9 cellular contexts compared by ENCODE assay signal in genomic region chr12:27780612-27781408, GRCh38. TPM values are rescaled to one million over a fixed set of nuclear protein-coding genes. Genes with fewer than 3 reads are reported as not detected.
DNase-seq lines count a peak whose midpoint lies in the region; ATAC-seq, FAIRE-seq and TF ChIP-seq lines count a peak whose summit lies in the region.
"Had no signal": no experiment of that assay in that cellular context is flagged by ENCODE, and none has a peak within 500 bp of the region (broad histone marks: within the 10 kb centered on the region; RNA-seq: fewer than 3 reads in every experiment).

No MANE protein-coding gene starts in this region.

- peaks cover 0 to 46% (median 30%) of the 10 kb centered on the region in 11 experiments; a peak in 15 of 22 replicates for H3K36me3 ChIP-seq in BLaER1 treated with 17β-estradiol and CSF1 and Interleukin-3, amounts not matched to agents 10 nM and 100 nM
- H3K36me3 ChIP-seq in PC-3 (ENCODE audit: low read depth, low read length) (peaks cover 3% of the 10 kb centered on the region; the same call in 1 of the 2 replicates), smooth muscle cell (ENCODE audit: low read depth) (no peaks in the 10 kb centered on the region)

- FAIRE-seq in H54 (lab: Jason Lieb, UNC), result no peak
- FAIRE-seq: TTC549 had no signal

- peak overlapping the region; percentile 83 to 97 (median 94) for H3K9ac ChIP-seq in BLaER1 treated with 17β-estradiol and CSF1 and Interleukin-3, amounts not matched to agents 10 nM and 100 nM
- H3K9ac ChIP-seq in PC-3 (ENCODE audit: low read length), result peak overlapping the region; percentile 93
- peak overlapping the region; percentile 55 for H3K9ac ChIP-seq in smooth muscle cell (ENCODE audit: low read depth)

- intact Hi-C loops in PC-3 (cut with micrococcal nuclease), result loop anchor here (1.0 to 2.0 kb wide), 2 partner anchors 41 to 60 kb away; no protein-coding TSS in a partner anchor

- BruUV-seq in PC-3 (replicated peaks; lab: Mats Ljungman, UMichigan), result TSS peak; percentile 62

- H2AFZ ChIP-seq in PC-3 (ENCODE audit: low read length), result peak overlapping the region; percentile 73
- peak overlapping the region; percentile 62 for H2AFZ ChIP-seq in smooth muscle cell (ENCODE audit: low read depth)

- peaks cover 0 to 5% (median 0%) of the 10 kb centered on the region in 11 experiments; a peak in 2 of 22 replicates for H3K9me3 ChIP-seq in BLaER1 treated with 17β-estradiol and CSF1 and Interleukin-3, amounts not matched to agents 10 nM and 100 nM (replicated peaks in 1 of 11)
- H3K9me3 ChIP-seq in PC-3 (ENCODE audit: low read length) (no peaks in the 10 kb centered on the region), iPS-18c (ENCODE audit: control insufficient read depth, insufficient read depth, low read length) (no peaks in the 10 kb centered on the region), smooth muscle cell (replicated peaks; ENCODE audit: low read depth) (no peaks in the 10 kb centered on the region)

- POLR2A ChIA-PET in PC-3 (lab: Charles Lee; ENCODE audit: unreplicated experiment), result interaction anchor here (1.4 kb wide), 1 partner anchor 41 kb away, joined by 8 read pairs; no protein-coding TSS in a partner anchor

- DNase-seq in PC-3, result peak; percentile 93
- DNase-seq in smooth muscle cell (lab: John Stamatoyannopoulos, UW; ENCODE audit: unreplicated experiment), result no peak
- no peak for DNase-seq in H54 (ENCODE audit: insufficient read length, low spot score)

- H3K27ac ChIP-seq in BLaER1 treated with 17β-estradiol and CSF1 and Interleukin-3, amounts not matched to agents 10 nM and 100 nM, result peak overlapping the region; percentile 76 to 98 (median 95)
- H3K27ac ChIP-seq in PC-3 (ENCODE audit: low read length) (peak overlapping the region; percentile 64), angular gyrus (ENCODE audit: low read depth, low read length) (peak overlapping the region; percentile 80), smooth muscle cell (ENCODE audit: low read depth) (peak overlapping the region; percentile 81)

- H3K4me2 ChIP-seq in BLaER1 treated with 17β-estradiol and CSF1 and Interleukin-3, amounts not matched to agents 10 nM and 100 nM, result peak overlapping the region; percentile 96 to 100 (median 98)
- H3K4me2 ChIP-seq in PC-3 (ENCODE audit: low read length) (peak overlapping the region; percentile 92), smooth muscle cell (peak overlapping the region; percentile 100)

- H3K27me3 ChIP-seq in BLaER1 treated with 17β-estradiol and CSF1 and Interleukin-3, amounts not matched to agents 10 nM and 100 nM, result no peaks in the 10 kb centered on the region
- H3K27me3 ChIP-seq in PC-3 (ENCODE audit: low read length) (no peaks in the 10 kb centered on the region), smooth muscle cell (ENCODE audit: low read depth) (no peaks in the 10 kb centered on the region)

- ATAC-seq in GM19035 (IDR thresholded peaks at IDR 0.05; ENCODE audit: unreplicated experiment), result peak; percentile 42
- ATAC-seq in HG03159 (IDR thresholded peaks at IDR 0.05; ENCODE audit: unreplicated experiment), result peak; percentile 32
- ATAC-seq in PC-3, result peak; percentile 44

- TF ChIP-seq POLR2A in H54 (IDR thresholded peaks at IDR 0.05; ENCODE audit: low read depth, low read length), result no peak

- peaks cover 22 to 44% (median 31%) of the 10 kb centered on the region in 10 experiments for H3K4me1 ChIP-seq in BLaER1 treated with 17β-estradiol and CSF1 and Interleukin-3, amounts not matched to agents 10 nM and 100 nM
- H3K4me1 ChIP-seq in PC-3 (ENCODE audit: insufficient read depth, low read length) (peaks cover 45% of the 10 kb centered on the region), smooth muscle cell (ENCODE audit: low read depth) (peaks cover 35% of the 10 kb centered on the region)

- peaks cover 0 to 22% (median 0%) of the 10 kb centered on the region in 11 experiments; a peak in 5 of 22 replicates for H4K20me1 ChIP-seq in BLaER1 treated with 17β-estradiol and CSF1 and Interleukin-3, amounts not matched to agents 10 nM and 100 nM
- H4K20me1 ChIP-seq in PC-3 (ENCODE audit: low read length) (no peaks in the 10 kb centered on the region), smooth muscle cell (ENCODE audit: low read depth) (no peaks in the 10 kb centered on the region)

- CTCF ChIA-PET in PC-3 (lab: Charles Lee), result interaction anchor here (1.0 to 1.4 kb wide), 4 partner anchors 19 to 60 kb away, joined by 3 to 13 read pairs (median 4); no protein-coding TSS in a partner anchor

- TF ChIP-seq CTCF in PC-3 (conservative IDR thresholded peaks at IDR 0.05; ENCODE audit: low read depth, low read length), result no peak
- TF ChIP-seq CTCF in smooth muscle cell (IDR thresholded peaks at IDR 0.05; ENCODE audit: borderline replicate concordance, insufficient read depth, poor library complexity, severe bottlenecking), result no peak

- peaks cover 10% of the 10 kb centered on the region for H3F3A ChIP-seq in PC-3 (ENCODE audit: low read length, unreplicated experiment)
- peaks cover 35% of the 10 kb centered on the region for H3F3A ChIP-seq in smooth muscle cell (ENCODE audit: low read depth)

- peak overlapping the region; percentile 67 to 90 (median 84) for H3K4me3 ChIP-seq in BLaER1 treated with 17β-estradiol and CSF1 and Interleukin-3, amounts not matched to agents 10 nM and 100 nM
- peak overlapping the region; percentile 78 for H3K4me3 ChIP-seq in PC-3 (ENCODE audit: low read length)
- H3K4me3 ChIP-seq in iPS-18c (ENCODE audit: insufficient read depth, low read depth, low read length), result peak overlapping the region; percentile 52
- peak overlapping the region; percentile 78 for H3K4me3 ChIP-seq in smooth muscle cell

- no peaks in the 10 kb centered on the region for H3K9me2 ChIP-seq in PC-3 (replicated peaks; ENCODE audit: low read length)

- 4% methylated on average over 27 of the region's 27 CpGs for WGBS in smooth muscle cell (ENCODE audit: low lambda C conversion rate)

- H3K79me2 ChIP-seq in PC-3 (ENCODE audit: low read length) (peaks cover 70% of the 10 kb centered on the region), smooth muscle cell (ENCODE audit: low read depth) (peaks cover 65% of the 10 kb centered on the region)

RNA-seq across cellular contexts. Expression of gene MANSC4, which starts 0.8 kb away (rescaled TPM):
- total RNA-seq in PC-3 (2014; rRNA removed) (1.9 and 4.1 TPM in 2 replicates), smooth muscle cell (2.6 and 2.9 TPM in 2 replicates)
- 0.47 and 5.5 TPM in 2 replicates for polyA plus RNA-seq in smooth muscle cell

RNA-seq across cellular contexts. Expression of gene KLHL42, which starts 0.8 kb away (rescaled TPM):
- 74.2 and 82.6 TPM in 2 replicates for total RNA-seq in PC-3 (2014; rRNA removed)
- 35.4 and 38.0 TPM in 2 replicates for total RNA-seq in smooth muscle cell
- polyA plus RNA-seq in smooth muscle cell, result 25.6 and 39.7 TPM in 2 replicates
